Comparison of ENCODE assay signal across 12 cellular contexts in the genomic region with DNA sequence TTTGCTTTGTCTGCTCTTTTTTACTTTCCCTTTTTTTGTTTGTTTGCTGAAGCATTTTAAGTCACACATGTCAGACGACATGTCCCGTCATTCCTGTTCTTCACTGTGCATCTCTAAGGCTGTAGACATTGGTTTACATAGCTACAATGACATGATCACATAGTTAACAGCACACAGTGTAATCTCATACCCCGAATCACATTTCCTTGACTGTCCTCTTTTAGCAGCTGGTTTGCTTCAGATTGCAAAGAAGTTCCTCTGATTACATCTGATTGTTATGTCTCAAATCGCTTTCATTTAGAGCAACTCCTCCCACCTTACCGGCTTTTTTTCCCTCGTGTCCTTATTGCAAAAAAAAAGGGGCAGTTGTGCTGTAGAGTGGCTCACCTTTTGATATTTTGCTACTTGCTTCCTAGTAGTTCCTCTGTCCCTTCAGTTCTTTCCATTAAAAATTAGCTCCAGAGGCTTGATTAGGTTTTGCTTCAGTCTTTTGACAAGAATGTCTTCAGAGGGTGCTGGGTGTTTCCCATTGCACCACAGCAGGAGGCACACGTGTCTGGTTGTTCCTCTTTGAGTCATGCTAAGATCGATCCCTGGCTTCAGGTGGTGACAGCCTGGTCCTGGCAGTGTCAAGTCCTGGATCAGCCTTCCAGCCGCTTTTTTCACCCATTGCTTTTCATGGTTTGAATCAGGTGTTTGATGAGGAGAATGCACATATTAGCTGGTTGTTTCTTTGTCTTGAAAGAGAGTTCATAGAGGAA. TPM values are rescaled to one million over a fixed set of nuclear protein-coding genes. Genes with fewer than 3 reads are reported as not detected.
A peak's percentile ranks its signal among the peaks of the same experiment; 100 is the strongest.
DNase-seq lines count a peak whose midpoint lies in the region; ATAC-seq and TF ChIP-seq lines count a peak whose summit lies in the region.
"Had no signal": no experiment of that assay in that cellular context is flagged by ENCODE, and none has a peak within 500 bp of the region (broad histone marks: within the 10 kb centered on the region; RNA-seq: fewer than 3 reads in every experiment).

No MANE protein-coding gene starts in this region.

- peaks cover 11 to 19% of the 10 kb centered on the region in 2 donors for H3K36me3 Mint-ChIP-seq in activated naive CD4-positive, alpha-beta T cell treated with anti-CD3 and anti-CD28 coated beads, Interleukin-2, amount 50 U/mL, for 72 hours

- peaks cover 31% of the 10 kb centered on the region for H3K4me1 ChIP-seq in thymus (ENCODE audit: control insufficient read depth, insufficient read depth, low read length)
- no peaks in the 10 kb centered on the region for H3K4me1 ChIP-seq in breast epithelium

- H3K4me3 ChIP-seq in fibroblast of mammary gland (ENCODE audit: control insufficient read depth, low read depth, low read length) (no peak overlapping the region), thymus (ENCODE audit: low read length) (no peak overlapping the region), breast epithelium (no peak overlapping the region)
- H3K4me3 ChIP-seq: mucosa of descending colon, PC-9 had no signal

- H3K9me3 Mint-ChIP-seq in activated naive CD4-positive, alpha-beta T cell treated with anti-CD3 and anti-CD28 coated beads, Interleukin-2, amount 50 U/mL, for 72 hours, result no peaks in the 10 kb centered on the region
- H3K9me3 Mint-ChIP-seq: CD14-positive monocyte had no signal

- WGBS in thymus, result 35% methylated on average over 9 of the region's 9 CpGs

- no peak for TF ChIP-seq CTCF in fibroblast of mammary gland (conservative IDR thresholded peaks at IDR 0.05; ENCODE audit: control insufficient read depth, insufficient read depth, low read depth, low read length)
- no peak for TF ChIP-seq CTCF in breast epithelium (IDR thresholded peaks at IDR 0.05)

- no peak for TF ChIP-seq POLR2A in breast epithelium (IDR thresholded peaks at IDR 0.05)

- H3K27me3 ChIP-seq in thymus (ENCODE audit: control insufficient read depth, insufficient read depth) (no peaks in the 10 kb centered on the region), breast epithelium (no peaks in the 10 kb centered on the region)

- H3K9me3 ChIP-seq in thymus (ENCODE audit: control insufficient read depth) (no peaks in the 10 kb centered on the region), breast epithelium (no peaks in the 10 kb centered on the region)
- H3K9me3 ChIP-seq: mucosa of descending colon had no signal

- DNase-seq in activated naive CD4-positive, alpha-beta T cell treated with anti-CD3 and anti-CD28 coated beads, Interleukin-2, amount 50 U/mL, for 72 hours (ENCODE audit: low spot score in 2 of 2), result no peak
- no peak for DNase-seq in activated naive CD4-positive, alpha-beta T cell (lab: John Stamatoyannopoulos, UW)
- DNase-seq in OCI-M1 (lab: John Stamatoyannopoulos, UW) (peak; percentile 65), fibroblast of mammary gland (ENCODE audit: low read depth) (peak; percentile 48), NCI-H1417 treated with DMSO at 0.1 percent for 48 hours (lab: John Stamatoyannopoulos, UW) (no peak), breast epithelium (ENCODE audit: low spot score in 2 of 2) (no peak)
- no peak for DNase-seq in stimulated activated CD4-positive, alpha-beta T cell treated with anti-CD3 and anti-CD28 coated beads, Interleukin-12 subunit alpha, Interleukin-12 subunit beta, amount 100 ng/mL, for 4 hours
- DNase-seq: mucosa of descending colon; PC-9; stimulated activated CD4-positive, alpha-beta T cell treated with anti-CD3 and anti-CD28 coated beads, Interleukin-1b, Interleukin-23, amount 100 ng/mL, for 48 hours had no signal

- intact Hi-C loops in breast epithelium (cut with DNase I; ENCODE audit: low total_unique reads), result no loop called here

- no peak overlapping the region for H3K27ac Mint-ChIP-seq in activated naive CD4-positive, alpha-beta T cell treated with anti-CD3 and anti-CD28 coated beads, Interleukin-2, amount 50 U/mL, for 72 hours

- peak; percentile 68 to 74 for ATAC-seq in activated naive CD4-positive, alpha-beta T cell treated with anti-CD3 and anti-CD28 coated beads, Interleukin-2, amount 50 U/mL, for 72 hours
- ATAC-seq: mucosa of descending colon had no signal

- H3K36me3 ChIP-seq in thymus (ENCODE audit: control insufficient read depth, insufficient read depth), result peaks cover 16% of the 10 kb centered on the region
- H3K36me3 ChIP-seq in breast epithelium, result peaks cover 6% of the 10 kb centered on the region

- peak overlapping the region; percentile 62 for H3K27ac ChIP-seq in thymus (ENCODE audit: low read depth)
- no peak overlapping the region for H3K27ac ChIP-seq in breast epithelium
- H3K27ac ChIP-seq: PC-9 had no signal

RNA-seq across cellular contexts. Expression of gene ZNF664, which starts 35.0 kb away (rescaled TPM):
- 10 to 100 TPM; 30.5 to 51.1 TPM for total RNA-seq in activated naive CD4-positive, alpha-beta T cell treated with anti-CD3 and anti-CD28 coated beads, Interleukin-2, amount 50 U/mL, for 72 hours
- polyA plus RNA-seq in thymus, result 36.0 TPM
- total RNA-seq in breast epithelium, result 100 to 1,000 TPM in 1 of 3 donors, 10 to 100 TPM in 2; 78.3 to 113 (median 97.8) TPM

RNA-seq across cellular contexts. Expression of gene CCDC92, which starts 35.4 kb away (rescaled TPM):
- total RNA-seq in activated naive CD4-positive, alpha-beta T cell treated with anti-CD3 and anti-CD28 coated beads, Interleukin-2, amount 50 U/mL, for 72 hours, result 10 to 100 TPM in 1 of 2 donors, 1 to 10 TPM in 1; 2.6 to 13.7 TPM
- 34.4 TPM for polyA plus RNA-seq in thymus
- 10 to 100 TPM; 17.4 to 40.0 (median 24.6) TPM for total RNA-seq in breast epithelium

Comparison
In these comparisons a context has a peak if more than half of its experiments do, and no peak if none do; other contexts are left out.
1. DNase-seq: peak in OCI-M1 (single experiment) and fibroblast of mammary gland (single experiment); none in activated naive CD4-positive, alpha-beta T cell treated with anti-CD3 and anti-CD28 coated beads, Interleukin-2, amount 50 U/mL, for 72 hours (0 of 2), activated naive CD4-positive, alpha-beta T cell (0 of 4), NCI-H1417 treated with DMSO at 0.1 percent for 48 hours (single experiment), stimulated activated CD4-positive, alpha-beta T cell treated with anti-CD3 and anti-CD28 coated beads, Interleukin-12 subunit alpha, Interleukin-12 subunit beta, amount 100 ng/mL, for 4 hours (single experiment) and breast epithelium (0 of 2).